ENCODE assay signal across 26 cellular contexts in genomic region chr3:14570089-14570488, GRCh38. TPM values are rescaled to one million over a fixed set of nuclear protein-coding genes. Genes with fewer than 3 reads are reported as not detected.
DNase-seq lines count a peak whose midpoint lies in the region; ATAC-seq and TF ChIP-seq lines count a peak whose summit lies in the region.
"Had no signal": no experiment of that assay in that cellular context is flagged by ENCODE, and none has a peak within 500 bp of the region (broad histone marks: within the 10 kb centered on the region; RNA-seq: fewer than 3 reads in every experiment).

No MANE protein-coding gene starts in this region.

- H3K9me2 ChIP-seq in OCI-LY7 (ENCODE audit: insufficient read depth, low read length): no peaks in the 10 kb centered on the region

- peak in 1 of 2 donors; percentile 48 for ATAC-seq in natural killer cell treated with Interleukin-12 subunit alpha and Interleukin-12 subunit beta and Interleukin-15 and Interleukin-18, amount 100 ng/mL, for 72 hours

- H2AFZ ChIP-seq in OCI-LY7 (ENCODE audit: low read length): peak overlapping the region; percentile 40; the same call in 1 of the 2 replicates
- H2AFZ ChIP-seq: hepatocyte had no signal

- no TSS peak for BruUV-seq in OCI-LY7 (replicated peaks; lab: Mats Ljungman, UMichigan)

- peak overlapping the region; percentile 6; the same call in 1 of the 2 replicates for H3K4me2 ChIP-seq in OCI-LY7 (ENCODE audit: low read length)
- H3K4me2 ChIP-seq: hepatocyte, KMS-11 had no signal

- no peaks in the 10 kb centered on the region for H3K36me3 Mint-ChIP-seq in natural killer cell treated with Interleukin-12 subunit alpha and Interleukin-12 subunit beta and Interleukin-15 and Interleukin-18, amount 100 ng/mL, for 72 hours

- peaks cover 17% of the 10 kb centered on the region for H3K4me1 ChIP-seq in OCI-LY7 (ENCODE audit: insufficient read depth, low read length, poor library complexity, severe bottlenecking)
- H3K4me1 ChIP-seq: tibial nerve had no signal

- peak; percentile 46 for DNase-seq in NCI-H82 (lab: John Stamatoyannopoulos, UW)
- DNase-seq in NCI-H82 treated with DMSO at 0.1 percent for 48 hours (lab: John Stamatoyannopoulos, UW; ENCODE audit: unreplicated experiment): no peak
- peak; percentile 42 for DNase-seq in OCI-LY7 (ENCODE audit: low spot score)
- DNase-seq in natural killer cell treated with Interleukin-12 subunit alpha and Interleukin-12 subunit beta and Interleukin-15 and Interleukin-18, amount 100 ng/mL, for 72 hours (ENCODE audit: low spot score): no peak
- no peak for DNase-seq in stimulated activated CD8-positive, alpha-beta memory T cell treated with anti-CD3 and anti-CD28 coated beads, Interleukin-4, amount 100 ng/mL, for 48 hours
- DNase-seq in GM03348 (ENCODE audit: low spot score): no peak
- DNase-seq in DMS79 treated with DMSO at 0.1 percent for 48 hours (lab: John Stamatoyannopoulos, UW): no peak
- DNase-seq: aorta; central memory CD4-positive, alpha-beta T cell; dorsolateral prefrontal cortex; foreskin fibroblast; GOT3; NCI-H1417 treated with DMSO at 0.1 percent for 48 hours; NCI-H2107; NCI-H510A; SHP77; stimulated activated CD4-positive, alpha-beta T cell treated with anti-CD3 and anti-CD28 coated beads, Interleukin-1b, Interleukin-23, amount 100 ng/mL, for 48 hours had no signal

- intact Hi-C loops in OCI-LY7 (cut with micrococcal nuclease; ENCODE audit: unreplicated experiment): no loop called here

- CTCF ChIA-PET in OCI-LY7 (lab: Charles Lee; ENCODE audit: unreplicated experiment): interaction anchor here (0.8 to 1.2 kb wide), 2 partner anchors 12 to 32 kb away, joined by 3 read pairs; no protein-coding TSS in a partner anchor

- H3K9me3 Mint-ChIP-seq in natural killer cell treated with Interleukin-12 subunit alpha and Interleukin-12 subunit beta and Interleukin-15 and Interleukin-18, amount 100 ng/mL, for 72 hours: no peaks in the 10 kb centered on the region
- H3K9me3 Mint-ChIP-seq: neural crest cell; stimulated activated naive CD8-positive, alpha-beta T cell treated with anti-CD3 and anti-CD28 coated beads, Interleukin-15, Interleukin-2, amounts not matched to agents 100 ng/mL and 50 ng/mL, for 24 hours had no signal

- H3K4me3 Mint-ChIP-seq in natural killer cell treated with Interleukin-12 subunit alpha and Interleukin-12 subunit beta and Interleukin-15 and Interleukin-18, amount 100 ng/mL, for 72 hours: peak overlapping the region; percentile 50
- H3K4me3 Mint-ChIP-seq: neural crest cell; stimulated activated naive CD8-positive, alpha-beta T cell treated with anti-CD3 and anti-CD28 coated beads, Interleukin-15, Interleukin-2, amounts not matched to agents 100 ng/mL and 50 ng/mL, for 24 hours had no signal

- no peaks in the 10 kb centered on the region for H4K20me1 ChIP-seq in OCI-LY7 (ENCODE audit: insufficient read depth, low read length)

- H3K9me3 ChIP-seq in KOPT-K1 (ENCODE audit: insufficient read depth, low read length, poor library complexity, severe bottlenecking): no peaks in the 10 kb centered on the region
- no peaks in the 10 kb centered on the region for H3K9me3 ChIP-seq in OCI-LY7 (ENCODE audit: low read length)

- no peak overlapping the region for H3K27ac Mint-ChIP-seq in natural killer cell treated with Interleukin-12 subunit alpha and Interleukin-12 subunit beta and Interleukin-15 and Interleukin-18, amount 100 ng/mL, for 72 hours
- H3K27ac Mint-ChIP-seq: progenitor cell of endocrine pancreas; stimulated activated naive CD8-positive, alpha-beta T cell treated with anti-CD3 and anti-CD28 coated beads, Interleukin-15, Interleukin-2, amounts not matched to agents 100 ng/mL and 50 ng/mL, for 24 hours had no signal

- H3K4me3 ChIP-seq in OCI-LY7 (ENCODE audit: low read depth, low read length, poor library complexity, severe bottlenecking): no peak overlapping the region
- H3K4me3 ChIP-seq: dorsolateral prefrontal cortex, hepatocyte, tibial nerve had no signal

- POLR2A ChIA-PET in OCI-LY7 (lab: Charles Lee): no interaction called here

- TF ChIP-seq CTCF in OCI-LY7 (conservative IDR thresholded peaks at IDR 0.05; ENCODE audit: low read length): no peak

- H3K36me3 ChIP-seq in KOPT-K1 (ENCODE audit: insufficient read depth, low read length) (no peaks in the 10 kb centered on the region), OCI-LY7 (ENCODE audit: insufficient read depth, low read length) (no peaks in the 10 kb centered on the region)
- H3K36me3 ChIP-seq: tibial nerve had no signal

- H3K27me3 Mint-ChIP-seq in natural killer cell treated with Interleukin-12 subunit alpha and Interleukin-12 subunit beta and Interleukin-15 and Interleukin-18, amount 100 ng/mL, for 72 hours: peaks cover 17 to 33% of the 10 kb centered on the region in 2 donors
- H3K27me3 Mint-ChIP-seq: progenitor cell of endocrine pancreas; stimulated activated naive CD8-positive, alpha-beta T cell treated with anti-CD3 and anti-CD28 coated beads, Interleukin-15, Interleukin-2, amounts not matched to agents 100 ng/mL and 50 ng/mL, for 24 hours had no signal

- peak overlapping the region; percentile 64 for H3K27ac ChIP-seq in KOPT-K1 (ENCODE audit: low read depth, low read length, poor library complexity, severe bottlenecking)
- H3K27ac ChIP-seq in OCI-LY7 (ENCODE audit: low read depth, low read length, poor library complexity, severe bottlenecking): no peak overlapping the region
- H3K27ac ChIP-seq: 22Rv1, dorsolateral prefrontal cortex, hepatocyte, KMS-11, tibial nerve had no signal

- peaks cover 21 to 31% of the 10 kb centered on the region in 2 donors for H3K4me1 Mint-ChIP-seq in natural killer cell treated with Interleukin-12 subunit alpha and Interleukin-12 subunit beta and Interleukin-15 and Interleukin-18, amount 100 ng/mL, for 72 hours (ENCODE audit: low read depth in 2 of 2)

- H3K79me2 ChIP-seq in OCI-LY7 (ENCODE audit: insufficient read depth, low read depth, low read length): no peaks in the 10 kb centered on the region
- H3K79me2 ChIP-seq: hepatocyte had no signal

RNA-seq across cellular contexts. Expression of gene GRIP2, which starts 29.9 kb away (rescaled TPM):
- not detected in 2 replicates for total RNA-seq in OCI-LY7 (2014; rRNA removed; shearing (Covaris generic))
- total RNA-seq in OCI-LY7 (2022): not detected in 2 replicates
- total RNA-seq in natural killer cell treated with Interleukin-12 subunit alpha and Interleukin-12 subunit beta and Interleukin-15 and Interleukin-18, amount 100 ng/mL, for 72 hours: not detected
- total RNA-seq: mononuclear cell had no signal

Comparison
In these comparisons a context has a peak if more than half of its experiments do, and no peak if none do; other contexts are left out.
1. DNase-seq: peak in NCI-H82 (single experiment) and OCI-LY7 (single experiment); none in NCI-H82 treated with DMSO at 0.1 percent for 48 hours (single experiment), natural killer cell treated with Interleukin-12 subunit alpha and Interleukin-12 subunit beta and Interleukin-15 and Interleukin-18, amount 100 ng/mL, for 72 hours (single experiment), stimulated activated CD8-positive, alpha-beta memory T cell treated with anti-CD3 and anti-CD28 coated beads, Interleukin-4, amount 100 ng/mL, for 48 hours (single experiment), GM03348 (single experiment) and DMS79 treated with DMSO at 0.1 percent for 48 hours (single experiment).